In genomic region chr7:390761-391410, GRCh38 we compare ENCODE assay signal across 21 cellular contexts.
A peak's percentile ranks its signal among the peaks of the same experiment; 100 is the strongest.
DNase-seq lines count a peak whose midpoint lies in the region; ATAC-seq, FAIRE-seq and TF ChIP-seq lines count a peak whose summit lies in the region.
"Had no signal": no experiment of that assay in that cellular context is flagged by ENCODE, and none has a peak within 500 bp of the region (broad histone marks: within the 10 kb centered on the region; RNA-seq: fewer than 3 reads in every experiment).

No MANE protein-coding gene starts in this region.

- no peak for FAIRE-seq in keratinocyte (lab: Jason Lieb, UNC)
- FAIRE-seq: urothelium cell line had no signal

- no peak overlapping the region for H3K27ac ChIP-seq in RWPE2 (ENCODE audit: poor library complexity, severe bottlenecking)
- H3K27ac ChIP-seq in keratinocyte (ENCODE audit: control insufficient read depth, insufficient read depth, low read length) = peak overlapping the region; percentile 31
- H3K27ac ChIP-seq in thymus (ENCODE audit: low read depth) = peak overlapping the region; percentile 69
- H3K27ac ChIP-seq: cardiac muscle cell, gastroesophageal sphincter, left lung, SJCRH30 had no signal

- peak overlapping the region; percentile 41 for H3K9ac ChIP-seq in keratinocyte (ENCODE audit: control insufficient read depth, extremely low read depth, insufficient read depth, low read length)

- H3K4me1 ChIP-seq in RWPE2 (ENCODE audit: insufficient read depth, poor library complexity, severe bottlenecking) (no peaks in the 10 kb centered on the region), keratinocyte (ENCODE audit: control insufficient read depth, extremely low read depth, insufficient read depth, low read length) (peaks cover 14% of the 10 kb centered on the region), thymus (ENCODE audit: control insufficient read depth, insufficient read depth, low read length) (no peaks in the 10 kb centered on the region)
- H3K4me1 ChIP-seq: gastroesophageal sphincter, left lung, SJCRH30 had no signal

- ATAC-seq in RWPE2 (ENCODE audit: low read depth) = no peak; the same call in 2 of the 3 replicates
- ATAC-seq: gastroesophageal sphincter, left lung, sciatic nerve had no signal

- DNase-seq in activated CD8-positive, alpha-beta memory T cell treated with anti-CD3 and anti-CD28 coated beads, Interleukin-2, amount 50 U/mL, for 4 hours = peak; percentile 11
- no peak for DNase-seq in activated CD8-positive, alpha-beta memory T cell treated with anti-CD3 and anti-CD28 coated beads, Interleukin-2, amount 50 U/mL, for 48 hours
- DNase-seq in RWPE2 (ENCODE audit: low spot score) (peak; percentile 60), keratinocyte (ENCODE audit: low read depth, low spot score) (no peak), UCSD-AML1 (lab: John Stamatoyannopoulos, UW; ENCODE audit: unreplicated experiment) (no peak), NCI-H748 treated with DMSO at 0.1 percent for 48 hours (lab: John Stamatoyannopoulos, UW) (no peak), NCI-H226 (no peak)
- DNase-seq: activated B cell treated with CpG ODN at 0.5 μM for 24 hours; activated gamma-delta T cell; DMS153; GDM1; NCI-H1436; NCI-H526 treated with DMSO at 0.1 percent for 48 hours; SJCRH30; stimulated activated naive CD4-positive, alpha-beta T cell treated with Interleukin-2 at 50 U/mL for 16 hours had no signal

- H4K20me1 ChIP-seq in keratinocyte (ENCODE audit: control insufficient read depth, extremely low read depth, insufficient read depth, low read length) = no peaks in the 10 kb centered on the region

- H3K79me2 ChIP-seq in keratinocyte (ENCODE audit: control insufficient read depth, insufficient read depth, low read length) = no peaks in the 10 kb centered on the region

- H3K27me3 ChIP-seq in RWPE2 (ENCODE audit: insufficient read depth, poor library complexity, severe bottlenecking) (no peaks in the 10 kb centered on the region), keratinocyte (ENCODE audit: control insufficient read depth, extremely low read depth, insufficient read depth, low read length) (no peaks in the 10 kb centered on the region), thymus (ENCODE audit: control insufficient read depth, insufficient read depth) (no peaks in the 10 kb centered on the region)
- H3K27me3 ChIP-seq: cardiac muscle cell, gastroesophageal sphincter, left lung, SJCRH30 had no signal

- peak overlapping the region; percentile 68 for H2AFZ ChIP-seq in keratinocyte (ENCODE audit: control insufficient read depth, low read length)

- WGBS in thymus = 95% methylated on average over 20 of the region's 20 CpGs

- H3K4me2 ChIP-seq in keratinocyte (ENCODE audit: control insufficient read depth, extremely low read depth, insufficient read depth, low read depth, low read length) = peak overlapping the region; percentile 51

- H3K36me3 ChIP-seq in RWPE2 (ENCODE audit: low read depth) (no peaks in the 10 kb centered on the region), keratinocyte (ENCODE audit: control insufficient read depth in 2 of 2, extremely low read depth in 1 of 2, insufficient read depth in 2 of 2, low read length in 2 of 2) (no peaks in the 10 kb centered on the region), thymus (ENCODE audit: control insufficient read depth, insufficient read depth) (no peaks in the 10 kb centered on the region)
- H3K36me3 ChIP-seq: cardiac muscle cell, gastroesophageal sphincter, left lung, SJCRH30 had no signal

- TF ChIP-seq CTCF in RWPE2 (IDR thresholded peaks at IDR 0.05; ENCODE audit: poor library complexity, severe bottlenecking) = no peak
- TF ChIP-seq CTCF in keratinocyte (optimal IDR thresholded peaks at IDR 0.05 in 1 of 3, IDR thresholded peaks at IDR 0.05 in 1 of 3, conservative IDR thresholded peaks at IDR 0.05 in 1 of 3; ENCODE audit: extremely low read depth in 1 of 3, insufficient read depth in 2 of 3, low read length in 3 of 3) = no peak

- H3K9me3 ChIP-seq in RWPE2 (ENCODE audit: severe bottlenecking) (peaks cover 4% of the 10 kb centered on the region), keratinocyte (ENCODE audit: control insufficient read depth, low read depth, low read length) (no peaks in the 10 kb centered on the region), thymus (ENCODE audit: control insufficient read depth) (peaks cover 3% of the 10 kb centered on the region)
- H3K9me3 ChIP-seq: SJCRH30 had no signal

- dilution Hi-C loops in keratinocyte (cut with MboI; ENCODE audit: extremely low pct_ligation_motif_present, low sequenced_read_pairs) = no loop called here

- H3K4me3 ChIP-seq in RWPE2 (ENCODE audit: severe bottlenecking) (no peak overlapping the region), keratinocyte (ENCODE audit: control insufficient read depth in 2 of 3, extremely low read depth in 1 of 3, insufficient read depth in 2 of 3, low read depth in 1 of 3, low read length in 3 of 3) (no peak overlapping the region), thymus (ENCODE audit: low read length) (no peak overlapping the region)
- H3K4me3 ChIP-seq: cardiac muscle cell, gastroesophageal sphincter, left lung, SJCRH30 had no signal

- no peaks in the 10 kb centered on the region for H3K9me1 ChIP-seq in keratinocyte (ENCODE audit: control insufficient read depth, extremely low read depth, insufficient read depth, low read length)

Comparison
In these comparisons a context has a peak if more than half of its experiments do, and no peak if none do; other contexts are left out.
1. DNase-seq: peak in activated CD8-positive, alpha-beta memory T cell treated with anti-CD3 and anti-CD28 coated beads, Interleukin-2, amount 50 U/mL, for 4 hours (single experiment) and RWPE2 (single experiment); none in activated CD8-positive, alpha-beta memory T cell treated with anti-CD3 and anti-CD28 coated beads, Interleukin-2, amount 50 U/mL, for 48 hours (single experiment), keratinocyte (single experiment), UCSD-AML1 (single experiment), NCI-H748 treated with DMSO at 0.1 percent for 48 hours (single experiment) and NCI-H226 (single experiment).